1 cellular context compared by ENCODE assay signal in the genomic region with DNA sequence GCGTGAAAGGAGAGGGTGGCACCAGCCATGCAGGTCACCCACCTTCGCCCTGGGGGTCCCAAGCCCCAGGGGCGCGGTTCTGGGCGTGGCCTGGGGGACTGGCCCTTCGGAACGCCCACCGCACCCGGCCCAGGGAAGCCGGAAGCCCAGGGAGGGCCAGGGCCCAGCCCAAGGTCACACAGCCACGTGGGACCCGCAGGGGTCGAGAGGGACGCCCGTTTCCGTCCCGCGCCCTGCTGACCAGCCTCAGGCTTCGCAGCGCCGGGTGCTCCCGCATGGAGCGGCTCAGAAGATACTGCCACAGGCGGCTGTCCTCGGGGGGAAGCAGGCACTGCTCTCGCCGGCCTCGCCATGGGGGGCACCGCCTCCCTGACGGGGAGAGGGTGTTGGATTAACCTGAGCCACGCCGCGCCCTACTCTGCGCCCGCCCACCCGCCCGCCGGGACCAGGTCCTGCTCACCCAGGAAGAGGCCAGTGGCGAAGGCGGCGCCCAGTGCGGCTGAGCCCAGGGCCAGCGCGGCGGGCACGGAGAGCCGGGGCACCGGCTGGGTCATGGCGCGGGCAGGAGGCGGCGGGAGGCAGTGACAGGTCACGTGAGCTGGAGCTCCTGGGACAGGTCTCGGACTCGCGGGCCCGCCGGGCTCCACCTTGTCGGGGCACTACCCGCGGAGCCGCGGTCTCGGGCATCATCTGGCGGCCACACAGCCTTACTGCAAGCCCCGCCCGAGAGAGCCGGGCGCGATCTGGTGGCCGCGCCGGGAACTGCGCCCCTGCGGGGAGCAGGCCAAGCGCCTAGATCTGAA.
TF ChIP-seq lines count a peak whose summit lies in the region.

A gene (minus strand): TSS at position 583 of the 803 bp plus-strand sequence. CDS start 29 bp downstream, at position 554.

TF ChIP-seq in GM12878, 131 proteins besides CTCF, POLR2A, EP300 and RAD21 (continued from another document and continues in another):
- TF ChIP-seq, protein P1, sequence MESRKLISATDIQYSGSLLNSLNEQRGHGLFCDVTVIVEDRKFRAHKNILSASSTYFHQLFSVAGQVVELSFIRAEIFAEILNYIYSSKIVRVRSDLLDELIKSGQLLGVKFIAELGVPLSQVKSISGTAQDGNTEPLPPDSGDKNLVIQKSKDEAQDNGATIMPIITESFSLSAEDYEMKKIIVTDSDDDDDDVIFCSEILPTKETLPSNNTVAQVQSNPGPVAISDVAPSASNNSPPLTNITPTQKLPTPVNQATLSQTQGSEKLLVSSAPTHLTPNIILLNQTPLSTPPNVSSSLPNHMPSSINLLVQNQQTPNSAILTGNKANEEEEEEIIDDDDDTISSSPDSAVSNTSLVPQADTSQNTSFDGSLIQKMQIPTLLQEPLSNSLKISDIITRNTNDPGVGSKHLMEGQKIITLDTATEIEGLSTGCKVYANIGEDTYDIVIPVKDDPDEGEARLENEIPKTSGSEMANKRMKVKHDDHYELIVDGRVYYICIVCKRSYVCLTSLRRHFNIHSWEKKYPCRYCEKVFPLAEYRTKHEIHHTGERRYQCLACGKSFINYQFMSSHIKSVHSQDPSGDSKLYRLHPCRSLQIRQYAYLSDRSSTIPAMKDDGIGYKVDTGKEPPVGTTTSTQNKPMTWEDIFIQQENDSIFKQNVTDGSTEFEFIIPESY (IDR thresholded peaks at IDR 0.05): no peak
- TF ChIP-seq SMARCA5 (IDR thresholded peaks at IDR 0.05): peak; percentile 99
- TF ChIP-seq ZNF622 (IDR thresholded peaks at IDR 0.05): no peak
- TF ChIP-seq KLF5 (IDR thresholded peaks at IDR 0.05; ENCODE audit: partially characterized antibody): peak; percentile 71
- TF ChIP-seq BHLHE40 (IDR thresholded peaks at IDR 0.05; ENCODE audit: borderline replicate concordance in 1 of 2, low read depth in 2 of 2, low read length in 1 of 2): peak; percentile 87 to 98
- TF ChIP-seq ZNF384 (IDR thresholded peaks at IDR 0.05; ENCODE audit: borderline replicate concordance, low read depth, low read length): no peak
- TF ChIP-seq SREBF1 (IDR thresholded peaks at IDR 0.05; ENCODE audit: low read length): no peak
- TF ChIP-seq, protein P2, sequence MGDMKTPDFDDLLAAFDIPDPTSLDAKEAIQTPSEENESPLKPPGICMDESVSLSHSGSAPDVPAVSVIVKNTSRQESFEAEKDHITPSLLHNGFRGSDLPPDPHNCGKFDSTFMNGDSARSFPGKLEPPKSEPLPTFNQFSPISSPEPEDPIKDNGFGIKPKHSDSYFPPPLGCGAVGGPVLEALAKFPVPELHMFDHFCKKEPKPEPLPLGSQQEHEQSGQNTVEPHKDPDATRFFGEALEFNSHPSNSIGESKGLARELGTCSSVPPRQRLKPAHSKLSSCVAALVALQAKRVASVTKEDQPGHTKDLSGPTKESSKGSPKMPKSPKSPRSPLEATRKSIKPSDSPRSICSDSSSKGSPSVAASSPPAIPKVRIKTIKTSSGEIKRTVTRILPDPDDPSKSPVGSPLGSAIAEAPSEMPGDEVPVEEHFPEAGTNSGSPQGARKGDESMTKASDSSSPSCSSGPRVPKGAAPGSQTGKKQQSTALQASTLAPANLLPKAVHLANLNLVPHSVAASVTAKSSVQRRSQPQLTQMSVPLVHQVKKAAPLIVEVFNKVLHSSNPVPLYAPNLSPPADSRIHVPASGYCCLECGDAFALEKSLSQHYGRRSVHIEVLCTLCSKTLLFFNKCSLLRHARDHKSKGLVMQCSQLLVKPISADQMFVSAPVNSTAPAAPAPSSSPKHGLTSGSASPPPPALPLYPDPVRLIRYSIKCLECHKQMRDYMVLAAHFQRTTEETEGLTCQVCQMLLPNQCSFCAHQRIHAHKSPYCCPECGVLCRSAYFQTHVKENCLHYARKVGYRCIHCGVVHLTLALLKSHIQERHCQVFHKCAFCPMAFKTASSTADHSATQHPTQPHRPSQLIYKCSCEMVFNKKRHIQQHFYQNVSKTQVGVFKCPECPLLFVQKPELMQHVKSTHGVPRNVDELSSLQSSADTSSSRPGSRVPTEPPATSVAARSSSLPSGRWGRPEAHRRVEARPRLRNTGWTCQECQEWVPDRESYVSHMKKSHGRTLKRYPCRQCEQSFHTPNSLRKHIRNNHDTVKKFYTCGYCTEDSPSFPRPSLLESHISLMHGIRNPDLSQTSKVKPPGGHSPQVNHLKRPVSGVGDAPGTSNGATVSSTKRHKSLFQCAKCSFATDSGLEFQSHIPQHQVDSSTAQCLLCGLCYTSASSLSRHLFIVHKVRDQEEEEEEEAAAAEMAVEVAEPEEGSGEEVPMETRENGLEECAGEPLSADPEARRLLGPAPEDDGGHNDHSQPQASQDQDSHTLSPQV (IDR thresholded peaks at IDR 0.05): peak; percentile 97
- TF ChIP-seq, protein P3, sequence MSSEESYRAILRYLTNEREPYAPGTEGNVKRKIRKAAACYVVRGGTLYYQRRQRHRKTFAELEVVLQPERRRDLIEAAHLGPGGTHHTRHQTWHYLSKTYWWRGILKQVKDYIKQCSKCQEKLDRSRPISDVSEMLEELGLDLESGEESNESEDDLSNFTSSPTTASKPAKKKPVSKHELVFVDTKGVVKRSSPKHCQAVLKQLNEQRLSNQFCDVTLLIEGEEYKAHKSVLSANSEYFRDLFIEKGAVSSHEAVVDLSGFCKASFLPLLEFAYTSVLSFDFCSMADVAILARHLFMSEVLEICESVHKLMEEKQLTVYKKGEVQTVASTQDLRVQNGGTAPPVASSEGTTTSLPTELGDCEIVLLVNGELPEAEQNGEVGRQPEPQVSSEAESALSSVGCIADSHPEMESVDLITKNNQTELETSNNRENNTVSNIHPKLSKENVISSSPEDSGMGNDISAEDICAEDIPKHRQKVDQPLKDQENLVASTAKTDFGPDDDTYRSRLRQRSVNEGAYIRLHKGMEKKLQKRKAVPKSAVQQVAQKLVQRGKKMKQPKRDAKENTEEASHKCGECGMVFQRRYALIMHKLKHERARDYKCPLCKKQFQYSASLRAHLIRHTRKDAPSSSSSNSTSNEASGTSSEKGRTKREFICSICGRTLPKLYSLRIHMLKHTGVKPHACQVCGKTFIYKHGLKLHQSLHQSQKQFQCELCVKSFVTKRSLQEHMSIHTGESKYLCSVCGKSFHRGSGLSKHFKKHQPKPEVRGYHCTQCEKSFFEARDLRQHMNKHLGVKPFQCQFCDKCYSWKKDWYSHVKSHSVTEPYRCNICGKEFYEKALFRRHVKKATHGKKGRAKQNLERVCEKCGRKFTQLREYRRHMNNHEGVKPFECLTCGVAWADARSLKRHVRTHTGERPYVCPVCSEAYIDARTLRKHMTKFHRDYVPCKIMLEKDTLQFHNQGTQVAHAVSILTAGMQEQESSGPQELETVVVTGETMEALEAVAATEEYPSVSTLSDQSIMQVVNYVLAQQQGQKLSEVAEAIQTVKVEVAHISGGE (CRISPR knock-in tag; IDR thresholded peaks at IDR 0.05): 0 out of 2 replicates have a peak, but pooled peaks have one; percentile 25
- peak; percentile 97 for TF ChIP-seq SMC3 (IDR thresholded peaks at IDR 0.05; ENCODE audit: borderline replicate concordance, low read length)
- peak; percentile 59; the same call in 1 of the 2 replicates for TF ChIP-seq ESRRA (IDR thresholded peaks at IDR 0.05; ENCODE audit: low read length)
- TF ChIP-seq SRF (IDR thresholded peaks at IDR 0.05; ENCODE audit: low read depth in 2 of 2, low read length in 2 of 2): no peak
- no peak; the same call in none of the 2 replicates for TF ChIP-seq RB1 (IDR thresholded peaks at IDR 0.05; ENCODE audit: borderline replicate concordance)
- TF ChIP-seq PAX8 (IDR thresholded peaks at IDR 0.05): no peak
- peak; percentile 92 for TF ChIP-seq RELA (IDR thresholded peaks at IDR 0.05; ENCODE audit: borderline replicate concordance, partially characterized antibody)
- peak; percentile 82; the same call in 1 of the 3 replicates for TF ChIP-seq POU2F2 (IDR thresholded peaks at IDR 0.05; ENCODE audit: borderline replicate concordance, low read depth, low read length)
- peak; percentile 80 for TF ChIP-seq GATAD2B (conservative IDR thresholded peaks at IDR 0.05; ENCODE audit: low read depth)
- peak; percentile 68 for TF ChIP-seq IKZF1 (conservative IDR thresholded peaks at IDR 0.05)
- TF ChIP-seq SP1 (IDR thresholded peaks at IDR 0.05; ENCODE audit: low read depth, low read length): peak; percentile 37
- TF ChIP-seq, protein P4, sequence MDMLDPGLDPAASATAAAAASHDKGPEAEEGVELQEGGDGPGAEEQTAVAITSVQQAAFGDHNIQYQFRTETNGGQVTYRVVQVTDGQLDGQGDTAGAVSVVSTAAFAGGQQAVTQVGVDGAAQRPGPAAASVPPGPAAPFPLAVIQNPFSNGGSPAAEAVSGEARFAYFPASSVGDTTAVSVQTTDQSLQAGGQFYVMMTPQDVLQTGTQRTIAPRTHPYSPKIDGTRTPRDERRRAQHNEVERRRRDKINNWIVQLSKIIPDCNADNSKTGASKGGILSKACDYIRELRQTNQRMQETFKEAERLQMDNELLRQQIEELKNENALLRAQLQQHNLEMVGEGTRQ (IDR thresholded peaks at IDR 0.05; ENCODE audit: borderline replicate concordance, low read depth, low read length): peak; percentile 73
- no peak; the same call in 1 of the 2 replicates for TF ChIP-seq NFYA (IDR thresholded peaks at IDR 0.05; ENCODE audit: borderline replicate concordance, low read depth, low read length)
- TF ChIP-seq, protein P5, sequence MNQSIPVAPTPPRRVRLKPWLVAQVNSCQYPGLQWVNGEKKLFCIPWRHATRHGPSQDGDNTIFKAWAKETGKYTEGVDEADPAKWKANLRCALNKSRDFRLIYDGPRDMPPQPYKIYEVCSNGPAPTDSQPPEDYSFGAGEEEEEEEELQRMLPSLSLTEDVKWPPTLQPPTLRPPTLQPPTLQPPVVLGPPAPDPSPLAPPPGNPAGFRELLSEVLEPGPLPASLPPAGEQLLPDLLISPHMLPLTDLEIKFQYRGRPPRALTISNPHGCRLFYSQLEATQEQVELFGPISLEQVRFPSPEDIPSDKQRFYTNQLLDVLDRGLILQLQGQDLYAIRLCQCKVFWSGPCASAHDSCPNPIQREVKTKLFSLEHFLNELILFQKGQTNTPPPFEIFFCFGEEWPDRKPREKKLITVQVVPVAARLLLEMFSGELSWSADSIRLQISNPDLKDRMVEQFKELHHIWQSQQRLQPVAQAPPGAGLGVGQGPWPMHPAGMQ (IDR thresholded peaks at IDR 0.05; ENCODE audit: borderline replicate concordance): no peak
- peak; percentile 76 for TF ChIP-seq CBX5 (IDR thresholded peaks at IDR 0.05; ENCODE audit: low read depth)
- TF ChIP-seq MEF2A (IDR thresholded peaks at IDR 0.05; ENCODE audit: insufficient read depth, low read depth, low read length): 0 out of 2 replicates have a peak, but pooled peaks have one; percentile 46
- peak; percentile 63 for TF ChIP-seq DPF2 (IDR thresholded peaks at IDR 0.05)
- TF ChIP-seq, protein P6, sequence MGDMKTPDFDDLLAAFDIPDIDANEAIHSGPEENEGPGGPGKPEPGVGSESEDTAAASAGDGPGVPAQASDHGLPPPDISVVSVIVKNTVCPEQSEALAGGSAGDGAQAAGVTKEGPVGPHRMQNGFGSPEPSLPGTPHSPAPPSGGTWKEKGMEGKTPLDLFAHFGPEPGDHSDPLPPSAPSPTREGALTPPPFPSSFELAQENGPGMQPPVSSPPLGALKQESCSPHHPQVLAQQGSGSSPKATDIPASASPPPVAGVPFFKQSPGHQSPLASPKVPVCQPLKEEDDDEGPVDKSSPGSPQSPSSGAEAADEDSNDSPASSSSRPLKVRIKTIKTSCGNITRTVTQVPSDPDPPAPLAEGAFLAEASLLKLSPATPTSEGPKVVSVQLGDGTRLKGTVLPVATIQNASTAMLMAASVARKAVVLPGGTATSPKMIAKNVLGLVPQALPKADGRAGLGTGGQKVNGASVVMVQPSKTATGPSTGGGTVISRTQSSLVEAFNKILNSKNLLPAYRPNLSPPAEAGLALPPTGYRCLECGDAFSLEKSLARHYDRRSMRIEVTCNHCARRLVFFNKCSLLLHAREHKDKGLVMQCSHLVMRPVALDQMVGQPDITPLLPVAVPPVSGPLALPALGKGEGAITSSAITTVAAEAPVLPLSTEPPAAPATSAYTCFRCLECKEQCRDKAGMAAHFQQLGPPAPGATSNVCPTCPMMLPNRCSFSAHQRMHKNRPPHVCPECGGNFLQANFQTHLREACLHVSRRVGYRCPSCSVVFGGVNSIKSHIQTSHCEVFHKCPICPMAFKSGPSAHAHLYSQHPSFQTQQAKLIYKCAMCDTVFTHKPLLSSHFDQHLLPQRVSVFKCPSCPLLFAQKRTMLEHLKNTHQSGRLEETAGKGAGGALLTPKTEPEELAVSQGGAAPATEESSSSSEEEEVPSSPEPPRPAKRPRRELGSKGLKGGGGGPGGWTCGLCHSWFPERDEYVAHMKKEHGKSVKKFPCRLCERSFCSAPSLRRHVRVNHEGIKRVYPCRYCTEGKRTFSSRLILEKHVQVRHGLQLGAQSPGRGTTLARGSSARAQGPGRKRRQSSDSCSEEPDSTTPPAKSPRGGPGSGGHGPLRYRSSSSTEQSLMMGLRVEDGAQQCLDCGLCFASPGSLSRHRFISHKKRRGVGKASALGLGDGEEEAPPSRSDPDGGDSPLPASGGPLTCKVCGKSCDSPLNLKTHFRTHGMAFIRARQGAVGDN (IDR thresholded peaks at IDR 0.05): 0 out of 2 replicates have a peak, but pooled peaks have one; percentile 41
- TF ChIP-seq, protein P7, sequence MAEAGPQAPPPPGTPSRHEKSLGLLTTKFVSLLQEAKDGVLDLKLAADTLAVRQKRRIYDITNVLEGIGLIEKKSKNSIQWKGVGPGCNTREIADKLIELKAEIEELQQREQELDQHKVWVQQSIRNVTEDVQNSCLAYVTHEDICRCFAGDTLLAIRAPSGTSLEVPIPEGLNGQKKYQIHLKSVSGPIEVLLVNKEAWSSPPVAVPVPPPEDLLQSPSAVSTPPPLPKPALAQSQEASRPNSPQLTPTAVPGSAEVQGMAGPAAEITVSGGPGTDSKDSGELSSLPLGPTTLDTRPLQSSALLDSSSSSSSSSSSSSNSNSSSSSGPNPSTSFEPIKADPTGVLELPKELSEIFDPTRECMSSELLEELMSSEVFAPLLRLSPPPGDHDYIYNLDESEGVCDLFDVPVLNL (IDR thresholded peaks at IDR 0.05; ENCODE audit: low read depth, low read length): peak; percentile 80
- TF ChIP-seq TCF12 (IDR thresholded peaks at IDR 0.05; ENCODE audit: low read depth, low read length): peak; percentile 44; the same call in 1 of the 2 replicates
- 0 out of 2 replicates have a peak, but pooled peaks have one; percentile 64 for TF ChIP-seq FOXM1 (IDR thresholded peaks at IDR 0.05; ENCODE audit: low read depth, low read length)
- peak; percentile 94 for TF ChIP-seq MYC (IDR thresholded peaks at IDR 0.05; ENCODE audit: insufficient read depth, insufficient read length, insufficient replicate concordance, low read length, severe bottlenecking)
- TF ChIP-seq, protein P8, sequence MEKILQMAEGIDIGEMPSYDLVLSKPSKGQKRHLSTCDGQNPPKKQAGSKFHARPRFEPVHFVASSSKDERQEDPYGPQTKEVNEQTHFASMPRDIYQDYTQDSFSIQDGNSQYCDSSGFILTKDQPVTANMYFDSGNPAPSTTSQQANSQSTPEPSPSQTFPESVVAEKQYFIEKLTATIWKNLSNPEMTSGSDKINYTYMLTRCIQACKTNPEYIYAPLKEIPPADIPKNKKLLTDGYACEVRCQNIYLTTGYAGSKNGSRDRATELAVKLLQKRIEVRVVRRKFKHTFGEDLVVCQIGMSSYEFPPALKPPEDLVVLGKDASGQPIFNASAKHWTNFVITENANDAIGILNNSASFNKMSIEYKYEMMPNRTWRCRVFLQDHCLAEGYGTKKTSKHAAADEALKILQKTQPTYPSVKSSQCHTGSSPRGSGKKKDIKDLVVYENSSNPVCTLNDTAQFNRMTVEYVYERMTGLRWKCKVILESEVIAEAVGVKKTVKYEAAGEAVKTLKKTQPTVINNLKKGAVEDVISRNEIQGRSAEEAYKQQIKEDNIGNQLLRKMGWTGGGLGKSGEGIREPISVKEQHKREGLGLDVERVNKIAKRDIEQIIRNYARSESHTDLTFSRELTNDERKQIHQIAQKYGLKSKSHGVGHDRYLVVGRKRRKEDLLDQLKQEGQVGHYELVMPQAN (conservative IDR thresholded peaks at IDR 0.05): peak; percentile 54
- peak; percentile 97 for TF ChIP-seq ZNF207 (IDR thresholded peaks at IDR 0.05; ENCODE audit: borderline replicate concordance)
